In genomic region chr22:46923394-46923793, GRCh38 we compare ENCODE assay signal across 21 cellular contexts.
"Had no signal": no experiment of that assay in that cellular context is flagged by ENCODE, and none has a peak within 500 bp of the region (broad histone marks: within the 10 kb centered on the region; RNA-seq: fewer than 3 reads in every experiment).

No MANE protein-coding gene starts in this region.

- H3K27me3 ChIP-seq: left lung, neutrophil, spleen, transverse colon, vagina had no signal

- H3K9me3 Mint-ChIP-seq: dendritic cell treated with granulocyte-macrophage colony-stimulating factor and Interleukin-4, amounts not matched to agents 40 ng/mL and 50 ng/mL, for 4 days; stimulated activated naive CD8-positive, alpha-beta T cell treated with anti-CD3 and anti-CD28 coated beads, Interleukin-15, Interleukin-2, amounts not matched to agents 100 ng/mL and 50 ng/mL, for 24 hours had no signal

- DNase-seq: cerebellar nuclear complex; effector memory CD4-positive, alpha-beta T cell; erythroblast; left lung; mesenchymal stem cell; mucosa of descending colon; naive B cell; spleen; stimulated activated CD4-positive, alpha-beta T cell treated with anti-CD3 and anti-CD28 coated beads, Interleukin-4, amount 100 ng/mL, for 4 hours; transverse colon had no signal

- H3K27ac ChIP-seq: left lung, neutrophil, parathyroid adenoma, skin epidermis, spleen, transverse colon, vagina had no signal

- H3K36me3 ChIP-seq: vagina had no signal

- ATAC-seq: left lung; mucosa of descending colon; stimulated activated memory B cell treated with anti-CD40 and anti-IgM and Interleukin-4, amounts not matched to agents 10 μg/mL and 1 μg/mL and 100 μg/mL, for 72 hours had no signal

- H3K27ac Mint-ChIP-seq: dendritic cell treated with granulocyte-macrophage colony-stimulating factor and Interleukin-4, amounts not matched to agents 40 ng/mL and 50 ng/mL, for 4 days; mesothelial cell of epicardium; natural killer cell treated with Interleukin-12 subunit alpha and Interleukin-12 subunit beta and Interleukin-15 and Interleukin-18, amount 100 ng/mL, for 72 hours; progenitor cell of endocrine pancreas; stimulated activated memory B cell treated with anti-CD40 and anti-IgM and Interleukin-4, amounts not matched to agents 10 μg/mL and 1 μg/mL and 100 μg/mL, for 72 hours; stimulated activated naive CD8-positive, alpha-beta T cell treated with anti-CD3 and anti-CD28 coated beads, Interleukin-15, Interleukin-2, amounts not matched to agents 100 ng/mL and 50 ng/mL, for 24 hours had no signal

- H3K4me3 ChIP-seq: left lung, mucosa of descending colon, skin epidermis, spleen, transverse colon, vagina had no signal

- H3K4me1 ChIP-seq: left lung, parathyroid adenoma, spleen, transverse colon, vagina had no signal

- H3K9me3 ChIP-seq: mucosa of descending colon, neutrophil, vagina had no signal

- H3K27me3 Mint-ChIP-seq: dendritic cell treated with granulocyte-macrophage colony-stimulating factor and Interleukin-4, amounts not matched to agents 40 ng/mL and 50 ng/mL, for 4 days; naive B cell; natural killer cell treated with Interleukin-12 subunit alpha and Interleukin-12 subunit beta and Interleukin-15 and Interleukin-18, amount 100 ng/mL, for 72 hours; progenitor cell of endocrine pancreas; stimulated activated memory B cell treated with anti-CD40 and anti-IgM and Interleukin-4, amounts not matched to agents 10 μg/mL and 1 μg/mL and 100 μg/mL, for 72 hours; stimulated activated naive CD8-positive, alpha-beta T cell treated with anti-CD3 and anti-CD28 coated beads, Interleukin-15, Interleukin-2, amounts not matched to agents 100 ng/mL and 50 ng/mL, for 24 hours had no signal

- H3K4me1 Mint-ChIP-seq: mesothelial cell of epicardium, neural crest cell had no signal

- H2AFZ ChIP-seq: parathyroid adenoma had no signal

- H3K9ac ChIP-seq: parathyroid adenoma had no signal

- H3K4me3 Mint-ChIP-seq: dendritic cell treated with granulocyte-macrophage colony-stimulating factor and Interleukin-4, amounts not matched to agents 40 ng/mL and 50 ng/mL, for 4 days; mesothelial cell of epicardium; naive B cell; natural killer cell treated with Interleukin-12 subunit alpha and Interleukin-12 subunit beta and Interleukin-15 and Interleukin-18, amount 100 ng/mL, for 72 hours; neural crest cell; stimulated activated memory B cell treated with anti-CD40 and anti-IgM and Interleukin-4, amounts not matched to agents 10 μg/mL and 1 μg/mL and 100 μg/mL, for 72 hours; stimulated activated naive CD8-positive, alpha-beta T cell treated with anti-CD3 and anti-CD28 coated beads, Interleukin-15, Interleukin-2, amounts not matched to agents 100 ng/mL and 50 ng/mL, for 24 hours had no signal
